Comparison of ENCODE assay signal across 1 cellular context in the genomic region with DNA sequence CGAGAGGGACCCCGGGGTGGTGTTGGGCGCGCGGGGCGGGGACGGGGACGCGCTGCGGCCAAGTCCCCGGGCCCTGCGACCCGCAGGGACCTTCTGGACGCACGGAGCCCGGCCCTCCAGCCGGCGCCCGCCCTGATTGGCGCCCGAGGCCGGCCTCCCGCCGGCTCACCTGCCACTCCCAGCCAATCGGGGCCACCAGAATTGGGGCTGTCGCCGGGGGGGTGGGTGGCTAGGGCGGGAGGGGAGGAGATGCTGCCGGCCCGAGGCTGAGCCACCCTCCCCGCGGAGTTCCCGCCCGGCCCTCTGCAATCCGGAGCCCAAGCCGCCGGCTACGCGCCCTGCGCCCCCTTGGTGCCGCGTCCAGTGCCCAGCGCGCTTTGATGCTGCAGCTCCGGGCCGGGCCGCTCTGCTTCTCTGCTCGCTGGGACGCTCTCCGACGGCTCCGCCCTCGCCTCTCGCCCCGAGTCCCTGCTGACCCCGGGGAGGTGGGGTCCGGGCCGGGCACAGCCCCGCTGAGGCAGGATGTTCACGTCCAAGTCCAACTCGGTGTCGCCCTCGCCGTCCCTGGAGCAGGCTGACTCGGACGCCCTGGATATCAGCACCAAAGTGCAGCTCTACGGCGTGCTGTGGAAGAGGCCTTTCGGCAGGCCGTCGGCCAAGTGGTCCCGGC.
TF ChIP-seq lines count a peak whose summit lies in the region.

A gene (plus strand): TSS at position 285 of the 670 bp plus-strand sequence. CDS start 238 bp downstream, at position 523.

TF ChIP-seq in HepG2, 621 proteins besides CTCF, POLR2A, EP300 and RAD21 (continued from another document):
- TF ChIP-seq, protein P1, sequence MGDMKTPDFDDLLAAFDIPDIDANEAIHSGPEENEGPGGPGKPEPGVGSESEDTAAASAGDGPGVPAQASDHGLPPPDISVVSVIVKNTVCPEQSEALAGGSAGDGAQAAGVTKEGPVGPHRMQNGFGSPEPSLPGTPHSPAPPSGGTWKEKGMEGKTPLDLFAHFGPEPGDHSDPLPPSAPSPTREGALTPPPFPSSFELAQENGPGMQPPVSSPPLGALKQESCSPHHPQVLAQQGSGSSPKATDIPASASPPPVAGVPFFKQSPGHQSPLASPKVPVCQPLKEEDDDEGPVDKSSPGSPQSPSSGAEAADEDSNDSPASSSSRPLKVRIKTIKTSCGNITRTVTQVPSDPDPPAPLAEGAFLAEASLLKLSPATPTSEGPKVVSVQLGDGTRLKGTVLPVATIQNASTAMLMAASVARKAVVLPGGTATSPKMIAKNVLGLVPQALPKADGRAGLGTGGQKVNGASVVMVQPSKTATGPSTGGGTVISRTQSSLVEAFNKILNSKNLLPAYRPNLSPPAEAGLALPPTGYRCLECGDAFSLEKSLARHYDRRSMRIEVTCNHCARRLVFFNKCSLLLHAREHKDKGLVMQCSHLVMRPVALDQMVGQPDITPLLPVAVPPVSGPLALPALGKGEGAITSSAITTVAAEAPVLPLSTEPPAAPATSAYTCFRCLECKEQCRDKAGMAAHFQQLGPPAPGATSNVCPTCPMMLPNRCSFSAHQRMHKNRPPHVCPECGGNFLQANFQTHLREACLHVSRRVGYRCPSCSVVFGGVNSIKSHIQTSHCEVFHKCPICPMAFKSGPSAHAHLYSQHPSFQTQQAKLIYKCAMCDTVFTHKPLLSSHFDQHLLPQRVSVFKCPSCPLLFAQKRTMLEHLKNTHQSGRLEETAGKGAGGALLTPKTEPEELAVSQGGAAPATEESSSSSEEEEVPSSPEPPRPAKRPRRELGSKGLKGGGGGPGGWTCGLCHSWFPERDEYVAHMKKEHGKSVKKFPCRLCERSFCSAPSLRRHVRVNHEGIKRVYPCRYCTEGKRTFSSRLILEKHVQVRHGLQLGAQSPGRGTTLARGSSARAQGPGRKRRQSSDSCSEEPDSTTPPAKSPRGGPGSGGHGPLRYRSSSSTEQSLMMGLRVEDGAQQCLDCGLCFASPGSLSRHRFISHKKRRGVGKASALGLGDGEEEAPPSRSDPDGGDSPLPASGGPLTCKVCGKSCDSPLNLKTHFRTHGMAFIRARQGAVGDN (CRISPR knock-in tag; IDR thresholded peaks at IDR 0.05), result peak; percentile 39
- TF ChIP-seq, protein P2, sequence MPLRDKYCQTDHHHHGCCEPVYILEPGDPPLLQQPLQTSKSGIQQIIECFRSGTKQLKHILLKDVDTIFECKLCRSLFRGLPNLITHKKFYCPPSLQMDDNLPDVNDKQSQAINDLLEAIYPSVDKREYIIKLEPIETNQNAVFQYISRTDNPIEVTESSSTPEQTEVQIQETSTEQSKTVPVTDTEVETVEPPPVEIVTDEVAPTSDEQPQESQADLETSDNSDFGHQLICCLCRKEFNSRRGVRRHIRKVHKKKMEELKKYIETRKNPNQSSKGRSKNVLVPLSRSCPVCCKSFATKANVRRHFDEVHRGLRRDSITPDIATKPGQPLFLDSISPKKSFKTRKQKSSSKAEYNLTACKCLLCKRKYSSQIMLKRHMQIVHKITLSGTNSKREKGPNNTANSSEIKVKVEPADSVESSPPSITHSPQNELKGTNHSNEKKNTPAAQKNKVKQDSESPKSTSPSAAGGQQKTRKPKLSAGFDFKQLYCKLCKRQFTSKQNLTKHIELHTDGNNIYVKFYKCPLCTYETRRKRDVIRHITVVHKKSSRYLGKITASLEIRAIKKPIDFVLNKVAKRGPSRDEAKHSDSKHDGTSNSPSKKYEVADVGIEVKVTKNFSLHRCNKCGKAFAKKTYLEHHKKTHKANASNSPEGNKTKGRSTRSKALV (CRISPR knock-in tag; IDR thresholded peaks at IDR 0.05), result peak; percentile 99
